Comparison of ENCODE assay signal across 17 cellular contexts in the genomic region with DNA sequence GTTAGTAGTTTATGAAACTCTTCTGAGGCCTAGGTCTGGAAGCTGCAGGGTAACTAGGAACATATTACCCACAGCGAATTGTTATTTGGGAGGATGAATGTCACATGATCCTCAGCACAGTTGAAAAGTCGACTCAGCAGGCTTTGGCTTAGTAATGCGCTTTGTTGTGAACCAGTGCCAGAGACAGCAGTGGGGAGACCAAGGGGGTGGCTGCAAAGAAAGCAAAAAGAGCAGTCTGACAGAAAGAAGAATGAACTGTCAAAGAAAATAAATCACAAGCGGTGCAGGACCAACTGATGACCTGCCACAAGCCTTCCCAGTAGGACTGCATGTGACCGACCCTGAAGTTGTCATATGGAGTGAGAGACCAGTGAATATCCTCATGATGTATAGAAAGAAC.
DNase-seq lines count a peak whose midpoint lies in the region; ATAC-seq and TF ChIP-seq lines count a peak whose summit lies in the region.
"Had no signal": no experiment of that assay in that cellular context is flagged by ENCODE, and none has a peak within 500 bp of the region (broad histone marks: within the 10 kb centered on the region; RNA-seq: fewer than 3 reads in every experiment).

No MANE protein-coding gene starts in this region.

- TF ChIP-seq RAD21 in Ishikawa (IDR thresholded peaks at IDR 0.05; ENCODE audit: low read depth): no peak

- DNase-seq in cerebellum (ENCODE audit: low spot score): peak; percentile 24
- peak; percentile 58 for DNase-seq in iris pigment epithelial cell (ENCODE audit: low read depth)
- peak; percentile 7 for DNase-seq in skeletal muscle cell (ENCODE audit: low read depth)
- no peak for DNase-seq in activated CD4-positive, alpha-beta T cell treated with anti-CD3 and anti-CD28 coated beads, Interleukin-2, amount 50 U/mL, for 1 hour
- DNase-seq in NCI-H2029 treated with DMSO at 0.1 percent for 48 hours (lab: John Stamatoyannopoulos, UW): no peak
- DNase-seq: activated gamma-delta T cell treated with Interleukin-2 at 50 U/mL for 16 hours; anterior cingulate cortex; effector CD4-positive, alpha-beta T cell; gastrocnemius medialis; GDM1; NCI-H146; OCI-M1; transverse colon had no signal

- no peak for ATAC-seq in GM18873 (IDR thresholded peaks at IDR 0.05; ENCODE audit: low FRiP score, unreplicated experiment)
- no peak for ATAC-seq in esophagus mucosa
- ATAC-seq: gastrocnemius medialis had no signal

- TF ChIP-seq EP300 in Ishikawa (IDR thresholded peaks at IDR 0.05; ENCODE audit: borderline replicate concordance): no peak

- no peak overlapping the region for H3K4me3 ChIP-seq in skeletal muscle cell (ENCODE audit: low read depth, low read length)
- H3K4me3 ChIP-seq: gastrocnemius medialis, prostate gland, transverse colon had no signal

TF ChIP-seq in Ishikawa, 13 proteins besides CTCF, POLR2A, EP300 and RAD21:
- no peak for TF ChIP-seq TEAD4 (IDR thresholded peaks at IDR 0.05)
- no peak for TF ChIP-seq CEBPB (IDR thresholded peaks at IDR 0.05)
- TF ChIP-seq, protein P1, sequence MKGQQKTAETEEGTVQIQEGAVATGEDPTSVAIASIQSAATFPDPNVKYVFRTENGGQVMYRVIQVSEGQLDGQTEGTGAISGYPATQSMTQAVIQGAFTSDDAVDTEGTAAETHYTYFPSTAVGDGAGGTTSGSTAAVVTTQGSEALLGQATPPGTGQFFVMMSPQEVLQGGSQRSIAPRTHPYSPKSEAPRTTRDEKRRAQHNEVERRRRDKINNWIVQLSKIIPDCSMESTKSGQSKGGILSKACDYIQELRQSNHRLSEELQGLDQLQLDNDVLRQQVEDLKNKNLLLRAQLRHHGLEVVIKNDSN (IDR thresholded peaks at IDR 0.05): peak; percentile 67
- peak; percentile 27; the same call in 1 of the 2 replicates for TF ChIP-seq NFIC (IDR thresholded peaks at IDR 0.05)
- TF ChIP-seq EGR1 (IDR thresholded peaks at IDR 0.05): no peak
- TF ChIP-seq TCF12 (IDR thresholded peaks at IDR 0.05; ENCODE audit: low read depth): no peak
- TF ChIP-seq ZBTB7A (IDR thresholded peaks at IDR 0.05; ENCODE audit: low read depth): no peak
- TF ChIP-seq REST (IDR thresholded peaks at IDR 0.05; ENCODE audit: low read depth): no peak
- no peak for TF ChIP-seq FOXM1 (IDR thresholded peaks at IDR 0.05; ENCODE audit: borderline replicate concordance, low read depth)
- no peak for TF ChIP-seq TAF1 (IDR thresholded peaks at IDR 0.05; ENCODE audit: low read depth)
- TF ChIP-seq YY1 (IDR thresholded peaks at IDR 0.05; ENCODE audit: low read depth): no peak

Comparison
In these comparisons a context has a peak if more than half of its experiments do, and no peak if none do; other contexts are left out.
1. DNase-seq: peak in cerebellum (single experiment), iris pigment epithelial cell (single experiment) and skeletal muscle cell (single experiment); none in activated CD4-positive, alpha-beta T cell treated with anti-CD3 and anti-CD28 coated beads, Interleukin-2, amount 50 U/mL, for 1 hour (single experiment) and NCI-H2029 treated with DMSO at 0.1 percent for 48 hours (single experiment).